ENCODE assay signal across 20 cellular contexts in the genomic region with DNA sequence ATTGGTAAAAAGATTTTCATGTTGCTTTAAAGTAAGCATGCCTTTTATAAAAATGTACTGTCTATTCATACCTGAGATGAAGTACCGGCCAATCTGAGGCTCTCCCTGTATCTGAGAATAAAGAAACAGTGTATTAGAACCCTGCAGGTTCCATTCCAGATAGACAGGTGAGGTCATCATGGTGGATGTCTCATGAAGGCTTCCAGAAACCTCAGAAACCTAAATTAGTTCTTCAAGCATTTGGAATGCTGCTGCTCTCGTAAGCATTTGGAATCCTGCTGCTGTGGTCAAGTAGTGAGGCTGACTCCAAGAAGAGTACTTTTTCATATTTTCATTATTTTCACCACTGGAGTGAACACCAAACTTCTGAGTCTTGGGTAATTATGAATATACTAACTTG.
"Had no signal": no experiment of that assay in that cellular context is flagged by ENCODE, and none has a peak within 500 bp of the region (broad histone marks: within the 10 kb centered on the region; RNA-seq: fewer than 3 reads in every experiment).

No MANE protein-coding gene starts in this region.

- H3K27me3 ChIP-seq: colonic mucosa, esophagus muscularis mucosa, heart right ventricle, neural progenitor cell, right atrium auricular region, tibial artery had no signal

- H3K4me3 ChIP-seq: colonic mucosa, esophagus muscularis mucosa, heart right ventricle, lung, mucosa of descending colon, neural progenitor cell, prostate gland, right atrium auricular region, skin epidermis, tibial artery had no signal

- H3K4me2 ChIP-seq: neural progenitor cell had no signal

- H2AFZ ChIP-seq: neural progenitor cell had no signal

- H3K9ac ChIP-seq: neural progenitor cell had no signal

- H3K36me3 ChIP-seq: colonic mucosa, esophagus muscularis mucosa, heart right ventricle, neural progenitor cell, prostate gland, right atrium auricular region, tibial artery had no signal

- H3K27ac ChIP-seq: colonic mucosa, esophagus muscularis mucosa, heart right ventricle, neural progenitor cell, prostate gland, right atrium auricular region, skin epidermis, tibial artery had no signal

- H3K9me3 ChIP-seq: colonic mucosa, esophagus muscularis mucosa, heart right ventricle, mucosa of descending colon, prostate gland, right atrium auricular region, tibial artery had no signal

- H3K4me1 ChIP-seq: colonic mucosa, esophagus muscularis mucosa, heart right ventricle, neural progenitor cell, prostate gland, right atrium auricular region, tibial artery had no signal

- DNase-seq: colonic mucosa; effector memory CD4-positive, alpha-beta T cell; foreskin melanocyte; glutamatergic neuron; heart right ventricle; hippocampal formation; kidney glomerular epithelial cell; mesenchymal stem cell; mucosa of descending colon; naive thymus-derived CD4-positive, alpha-beta T cell; stimulated activated CD4-positive, alpha-beta T cell treated with anti-CD3 and anti-CD28 coated beads, Interleukin-15, amount 100 ng/mL, for 24 hours; stimulated activated CD4-positive, alpha-beta T cell treated with anti-CD3 and anti-CD28 coated beads, Interleukin-2, amount 100 ng/mL, for 48 hours; stimulated activated naive B cell treated with anti-CD40 and anti-IgM and Interleukin-4, amounts not matched to agents 10 μg/mL and 1 μg/mL and 100 μg/mL, for 72 hours; tibial artery had no signal
